In the genomic region with DNA sequence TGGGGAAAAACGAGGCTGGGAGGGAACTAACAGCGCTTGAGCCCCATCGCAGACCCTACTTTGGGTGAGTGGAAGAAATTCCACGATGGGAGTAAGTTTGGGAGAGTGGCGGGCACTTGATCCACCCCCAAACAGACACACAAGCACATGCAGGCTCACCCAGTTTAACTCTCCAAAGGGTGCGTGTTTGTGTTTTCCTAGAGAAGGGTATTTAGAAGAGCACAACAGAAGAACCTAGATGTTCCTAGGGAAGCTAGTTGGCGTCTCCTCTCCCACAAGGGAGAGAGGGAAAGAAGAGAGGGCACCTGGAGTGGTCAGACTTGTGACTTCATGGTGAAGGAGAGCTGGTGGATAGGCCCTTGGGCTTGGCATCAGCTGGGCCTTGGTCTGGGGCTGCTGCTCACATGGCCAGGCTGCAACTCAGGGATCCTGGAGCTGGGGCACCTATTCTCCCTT, we compare ENCODE assay signal across 9 cellular contexts. TPM values are rescaled to one million over a fixed set of nuclear protein-coding genes. Genes with fewer than 3 reads are reported as not detected.
A peak's percentile ranks its signal among the peaks of the same experiment; 100 is the strongest.
DNase-seq lines count a peak whose midpoint lies in the region; ATAC-seq and TF ChIP-seq lines count a peak whose summit lies in the region.
"Had no signal": no experiment of that assay in that cellular context is flagged by ENCODE, and none has a peak within 500 bp of the region (broad histone marks: within the 10 kb centered on the region; RNA-seq: fewer than 3 reads in every experiment).

No MANE protein-coding gene starts in this region.

- H3K27ac ChIP-seq in colonic mucosa (peak overlapping the region; percentile 79), thoracic aorta (peak overlapping the region; percentile 87 to 95)

- no peaks in the 10 kb centered on the region for H3K9me3 ChIP-seq in MG63
- no peaks in the 10 kb centered on the region for H3K9me3 ChIP-seq in colonic mucosa
- no peaks in the 10 kb centered on the region for H3K9me3 ChIP-seq in thoracic aorta

- ATAC-seq in thoracic aorta (ENCODE audit: insufficient number of reproducible peaks, low FRiP score, low read depth) (no peak), GM18861 (IDR thresholded peaks at IDR 0.05; ENCODE audit: unreplicated experiment) (no peak), HG03439 (IDR thresholded peaks at IDR 0.05; ENCODE audit: unreplicated experiment) (no peak)

- H3K36me3 ChIP-seq in MG63 (peaks cover 44% of the 10 kb centered on the region), colonic mucosa (no peaks in the 10 kb centered on the region), thoracic aorta (peaks cover 21% of the 10 kb centered on the region)

- TF ChIP-seq CTCF in colonic mucosa (IDR thresholded peaks at IDR 0.05) (no peak), thoracic aorta (IDR thresholded peaks at IDR 0.05) (no peak)

- H3K4me1 ChIP-seq in colonic mucosa (peaks cover 2% of the 10 kb centered on the region), thoracic aorta (ENCODE audit: control insufficient read depth in 1 of 2, low read depth in 2 of 2) (no peaks in the 10 kb centered on the region)

- peak overlapping the region; percentile 45 for H3K4me3 ChIP-seq in MG63
- peak overlapping the region; percentile 50 for H3K4me3 ChIP-seq in colonic mucosa
- peak overlapping the region; percentile 100 for H3K4me3 ChIP-seq in thoracic aorta

- DNase-seq in MG63 = no peak
- DNase-seq in colonic mucosa = no peak
- DNase-seq in mesenteric fat pad (ENCODE audit: low spot score) = peak; percentile 82
- no peak for DNase-seq in thoracic aorta (ENCODE audit: low spot score)
- DNase-seq in NCI-H82 treated with DMSO at 0.1 percent for 48 hours (lab: John Stamatoyannopoulos, UW; ENCODE audit: unreplicated experiment) = no peak
- DNase-seq: DMS53, NCI-H524 treated with DMSO at 0.1 percent for 48 hours had no signal

- intact Hi-C loops in colonic mucosa (cut with DNase I) = loop anchor here (5.0 kb wide), 2 partner anchors 175 to 390 kb away; no protein-coding TSS in a partner anchor

- peak overlapping the region; percentile 94 for H3K9ac ChIP-seq in colonic mucosa (ENCODE audit: low read depth in 2 of 2, low read length in 2 of 2)

- H3K27me3 ChIP-seq in MG63 (0 out of 2 replicates have a peak, but pooled peaks cover 3% of the 10 kb centered on the region), colonic mucosa (peaks cover 6% of the 10 kb centered on the region), thoracic aorta (replicated peaks; ENCODE audit: insufficient read depth) (no peaks in the 10 kb centered on the region)

RNA-seq across cellular contexts. Expression of a gene that starts 3.2 kb away (rescaled TPM):
- total RNA-seq in MG63 (2014; rRNA removed; shearing (Covaris generic); ENCODE audit: low replicate concordance) = 34.0 and 42.3 TPM in 2 replicates
- 10 to 100 TPM; 52.7 to 61.3 TPM for total RNA-seq in colonic mucosa
- total RNA-seq in mesenteric fat pad = 26.6 TPM
- 10 to 100 TPM; 92.7 to 92.8 TPM for total RNA-seq in thoracic aorta

Comparison
In these comparisons a context has a peak if more than half of its experiments do, and no peak if none do; other contexts are left out.
1. H3K4me3 ChIP-seq: peak in every context shown above with its lines; median percentile 100 in thoracic aorta; 50 in colonic mucosa; 45 in MG63.